24 cellular contexts compared by ENCODE assay signal in the genomic region with DNA sequence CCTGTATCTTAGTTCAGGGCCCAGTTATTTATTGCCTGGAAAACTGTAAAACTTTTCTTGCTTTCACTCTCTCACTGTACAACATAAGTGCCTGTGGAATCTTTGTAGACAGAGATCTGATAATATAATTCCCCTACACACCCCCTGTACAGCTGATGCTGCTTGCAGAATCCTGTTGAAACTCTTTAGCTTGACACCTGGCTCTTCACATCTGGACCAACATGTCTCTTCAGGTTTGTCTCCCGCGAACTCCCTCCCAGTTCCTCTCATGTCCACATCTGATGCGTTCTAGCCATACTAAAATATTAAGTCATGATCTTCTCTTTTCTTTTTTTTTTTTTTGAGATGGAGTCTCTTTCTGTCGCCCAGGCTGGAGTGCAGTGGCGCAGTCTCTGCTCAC. TPM values are rescaled to one million over a fixed set of nuclear protein-coding genes. Genes with fewer than 3 reads are reported as not detected.
DNase-seq lines count a peak whose midpoint lies in the region; TF ChIP-seq lines count a peak whose summit lies in the region.
"Had no signal": no experiment of that assay in that cellular context is flagged by ENCODE, and none has a peak within 500 bp of the region (broad histone marks: within the 10 kb centered on the region; RNA-seq: fewer than 3 reads in every experiment).

No MANE protein-coding gene starts in this region.

- H3K27me3 Mint-ChIP-seq in dendritic cell treated with granulocyte-macrophage colony-stimulating factor and Interleukin-4, amounts not matched to agents 40 ng/mL and 50 ng/mL, for 4 days = no peaks in the 10 kb centered on the region
- H3K27me3 Mint-ChIP-seq: CD4-positive, alpha-beta T cell had no signal

- intact Hi-C loops in dendritic cell treated with granulocyte-macrophage colony-stimulating factor and Interleukin-4, amounts not matched to agents 40 ng/mL and 50 ng/mL, for 4 days (cut with micrococcal nuclease) = no loop called here
- intact Hi-C loops in ovary (cut with DNase I) = no loop called here

- H3K27ac ChIP-seq in HL-60 (replicated peaks) = peak overlapping the region; percentile 54
- H3K27ac ChIP-seq in neutrophil = peak overlapping the region; percentile 88
- no peak overlapping the region for H3K27ac ChIP-seq in ovary

- 89 to 97% (median 95%) methylated on average over 5 of the region's 5 CpGs for WGBS in ovary, 3 donors

- H3K27ac Mint-ChIP-seq in dendritic cell treated with granulocyte-macrophage colony-stimulating factor and Interleukin-4, amounts not matched to agents 40 ng/mL and 50 ng/mL, for 4 days = peak overlapping the region; percentile 91
- H3K27ac Mint-ChIP-seq: CD4-positive, alpha-beta T cell had no signal

- H3K4me1 ChIP-seq in neutrophil (ENCODE audit: control insufficient read depth in 1 of 2, insufficient read depth in 1 of 2, low read depth in 1 of 2, low read length in 1 of 2) (peaks cover 41% of the 10 kb centered on the region in 2 experiments), ovary (ENCODE audit: insufficient read depth) (peaks cover 2% of the 10 kb centered on the region)

- H3K4me1 Mint-ChIP-seq in dendritic cell treated with granulocyte-macrophage colony-stimulating factor and Interleukin-4, amounts not matched to agents 40 ng/mL and 50 ng/mL, for 4 days (ENCODE audit: low read depth) = peaks cover 47% of the 10 kb centered on the region

- TF ChIP-seq POLR2A in ovary (IDR thresholded peaks at IDR 0.05) = no peak

- no peak overlapping the region for H3K4me3 Mint-ChIP-seq in dendritic cell treated with granulocyte-macrophage colony-stimulating factor and Interleukin-4, amounts not matched to agents 40 ng/mL and 50 ng/mL, for 4 days
- H3K4me3 Mint-ChIP-seq: CD4-positive, alpha-beta T cell had no signal

- H3K36me3 Mint-ChIP-seq in dendritic cell treated with granulocyte-macrophage colony-stimulating factor and Interleukin-4, amounts not matched to agents 40 ng/mL and 50 ng/mL, for 4 days (ENCODE audit: low read depth) = no peaks in the 10 kb centered on the region

- DNase-seq in NCI-H2171 treated with DMSO at 0.1 percent for 48 hours (lab: John Stamatoyannopoulos, UW) (peak; percentile 13), NCI-H2171 (lab: John Stamatoyannopoulos, UW) (no peak), HL-60 (ENCODE audit: low read depth in 1 of 2, low spot score in 1 of 2) (no peak), NCI-H345 (lab: John Stamatoyannopoulos, UW) (no peak), ovary (no peak), NCI-H1436 (lab: John Stamatoyannopoulos, UW) (no peak)
- DNase-seq: CD4-positive, alpha-beta T cell; COR-L47; GF-D8; HCEC 1CT; KBM-7; MV-4-11; NCI-H1105 treated with DMSO at 0.1 percent for 48 hours; NCI-H2029; NCI-H524; NCI-H748 treated with DMSO at 0.1 percent for 48 hours; NK-92 treated with Interleukin-12 subunit alpha and Interleukin-12 subunit beta, amount 100 ng/mL, for 24 hours; RPMI8226; SHP77; T-helper 1 cell had no signal

- TF ChIP-seq CTCF in HL-60 (IDR thresholded peaks at IDR 0.05; ENCODE audit: insufficient read depth, low read length) = no peak
- TF ChIP-seq CTCF in neutrophil (IDR thresholded peaks at IDR 0.05) = no peak
- TF ChIP-seq CTCF in ovary (IDR thresholded peaks at IDR 0.05) = no peak

- H3K9me3 Mint-ChIP-seq in dendritic cell treated with granulocyte-macrophage colony-stimulating factor and Interleukin-4, amounts not matched to agents 40 ng/mL and 50 ng/mL, for 4 days = no peaks in the 10 kb centered on the region
- H3K9me3 Mint-ChIP-seq: CD4-positive, alpha-beta T cell had no signal

- H3K36me3 ChIP-seq in neutrophil = no peaks in the 10 kb centered on the region
- no peaks in the 10 kb centered on the region for H3K36me3 ChIP-seq in ovary
- H3K36me3 ChIP-seq: BLaER1 had no signal

- no peak overlapping the region for H3K4me3 ChIP-seq in HL-60 (replicated peaks; ENCODE audit: insufficient read depth, low read length)
- H3K4me3 ChIP-seq in neutrophil (ENCODE audit: low read depth in 1 of 2, low read length in 1 of 2) = no peak overlapping the region
- no peak overlapping the region for H3K4me3 ChIP-seq in ovary
- H3K4me3 ChIP-seq: BLaER1 had no signal

- no peak for TF ChIP-seq EP300 in ovary (IDR thresholded peaks at IDR 0.05)

- H3K9me3 ChIP-seq in neutrophil (no peaks in the 10 kb centered on the region), ovary (no peaks in the 10 kb centered on the region)
- H3K9me3 ChIP-seq: BLaER1 had no signal

- H3K27me3 ChIP-seq in HL-60 (ENCODE audit: insufficient read depth, poor library complexity, severe bottlenecking) (no peaks in the 10 kb centered on the region), neutrophil (no peaks in the 10 kb centered on the region), ovary (no peaks in the 10 kb centered on the region)
- H3K27me3 ChIP-seq: BLaER1 had no signal

RNA-seq across cellular contexts. Expression of gene SESN3, which starts 26.6 kb away (rescaled TPM):
- total RNA-seq in ovary = 10 to 100 TPM; 37.1 to 77.3 (median 49.4) TPM
- polyA plus RNA-seq in ovary = 10 to 100 TPM; 14.5 to 21.7 TPM
- total RNA-seq: A172 had no signal

Comparison
In these comparisons a context has a peak if more than half of its experiments do, and no peak if none do; other contexts are left out.
1. H3K27ac ChIP-seq: peak in HL-60 (single experiment) and neutrophil (single experiment); none in ovary (0 of 2).